20 cellular contexts compared by ENCODE assay signal in genomic region chr5:129716235-129717030, GRCh38. TPM values are rescaled to one million over a fixed set of nuclear protein-coding genes. Genes with fewer than 3 reads are reported as not detected.
"Had no signal": no experiment of that assay in that cellular context is flagged by ENCODE, and none has a peak within 500 bp of the region (broad histone marks: within the 10 kb centered on the region; RNA-seq: fewer than 3 reads in every experiment).

No MANE protein-coding gene starts in this region.

- ATAC-seq: stimulated activated naive CD8-positive, alpha-beta T cell treated with anti-CD3 and anti-CD28 coated beads, Interleukin-15, amount 100 ng/mL, for 72 hours; T-helper 17 cell; upper lobe of right lung had no signal

- H3K36me3 Mint-ChIP-seq: activated naive CD8-positive, alpha-beta T cell treated with anti-CD3 and anti-CD28 coated beads, Interleukin-2, amount 10 ng/mL, durations not matched to agents 7 days and 5 days; neural progenitor cell had no signal

- H2AFZ ChIP-seq: neural progenitor cell had no signal

- H3K27me3 ChIP-seq: dorsolateral prefrontal cortex, neural progenitor cell, ovary, sigmoid colon, testis, upper lobe of right lung had no signal

- H3K9me3 Mint-ChIP-seq: activated naive CD8-positive, alpha-beta T cell treated with anti-CD3 and anti-CD28 coated beads, Interleukin-2, amount 10 ng/mL, durations not matched to agents 7 days and 5 days; activated T-helper 1 cell treated with anti-CD3 and anti-CD28 coated beads, Interleukin-12 subunit alpha, Interleukin-12 subunit beta, Interleukin-2, Interleukin-4 antibody, amounts not matched to agents 30 ng/mL and 10 ng/mL and 1 ng/mL, durations not matched to agents 14 hours and 24 hours and 36 hours; endodermal cell; neural progenitor cell; stimulated activated naive CD8-positive, alpha-beta T cell treated with anti-CD3 and anti-CD28 coated beads, Interleukin-15, amount 100 ng/mL, for 72 hours had no signal

- H3K4me3 Mint-ChIP-seq: activated naive CD8-positive, alpha-beta T cell treated with anti-CD3 and anti-CD28 coated beads, Interleukin-2, amount 10 ng/mL, durations not matched to agents 7 days and 5 days; activated T-helper 1 cell treated with anti-CD3 and anti-CD28 coated beads, Interleukin-12 subunit alpha, Interleukin-12 subunit beta, Interleukin-2, Interleukin-4 antibody, amounts not matched to agents 30 ng/mL and 10 ng/mL and 1 ng/mL, durations not matched to agents 14 hours and 24 hours and 36 hours; endodermal cell; neural progenitor cell; stimulated activated naive CD8-positive, alpha-beta T cell treated with anti-CD3 and anti-CD28 coated beads, Interleukin-15, amount 100 ng/mL, for 72 hours; T-helper 17 cell had no signal

- H3K27ac ChIP-seq: dorsolateral prefrontal cortex, neural progenitor cell, ovary, sigmoid colon, testis, upper lobe of right lung had no signal

- H3K4me1 ChIP-seq: neural progenitor cell, sigmoid colon, testis, upper lobe of right lung had no signal

- DNase-seq: activated CD4-positive, alpha-beta T cell treated with anti-CD3 and anti-CD28 coated beads for 48 hours; activated naive CD4-positive, alpha-beta T cell; activated naive CD8-positive, alpha-beta T cell treated with anti-CD3 and anti-CD28 coated beads, Interleukin-2, amount 10 ng/mL, durations not matched to agents 7 days and 5 days; endodermal cell; foreskin melanocyte; head of caudate nucleus; ovary; sigmoid colon; stimulated activated CD4-positive, alpha-beta T cell treated with anti-CD3 and anti-CD28 coated beads, Interleukin-1b, Interleukin-23, amount 100 ng/mL, for 48 hours; stimulated activated naive CD8-positive, alpha-beta T cell treated with anti-CD3 and anti-CD28 coated beads, Interleukin-15, amount 100 ng/mL, for 72 hours; T-helper 17 cell; testis; upper lobe of right lung had no signal

- H3K27ac Mint-ChIP-seq: activated naive CD8-positive, alpha-beta T cell treated with anti-CD3 and anti-CD28 coated beads, Interleukin-2, amount 10 ng/mL, durations not matched to agents 7 days and 5 days; activated T-helper 1 cell treated with anti-CD3 and anti-CD28 coated beads, Interleukin-12 subunit alpha, Interleukin-12 subunit beta, Interleukin-2, Interleukin-4 antibody, amounts not matched to agents 30 ng/mL and 10 ng/mL and 1 ng/mL, durations not matched to agents 14 hours and 24 hours and 36 hours; endodermal cell; neural progenitor cell; T-helper 17 cell had no signal

- H3K27me3 Mint-ChIP-seq: activated naive CD8-positive, alpha-beta T cell treated with anti-CD3 and anti-CD28 coated beads, Interleukin-2, amount 10 ng/mL, durations not matched to agents 7 days and 5 days; stimulated activated naive CD8-positive, alpha-beta T cell treated with anti-CD3 and anti-CD28 coated beads, Interleukin-15, amount 100 ng/mL, for 72 hours; T-helper 17 cell had no signal

- H3K4me1 Mint-ChIP-seq: activated naive CD8-positive, alpha-beta T cell treated with anti-CD3 and anti-CD28 coated beads, Interleukin-2, amount 10 ng/mL, durations not matched to agents 7 days and 5 days; endodermal cell; stimulated activated naive CD8-positive, alpha-beta T cell treated with anti-CD3 and anti-CD28 coated beads, Interleukin-15, amount 100 ng/mL, for 72 hours; T-helper 17 cell had no signal

- H3K4me2 ChIP-seq: neural progenitor cell had no signal

- H3K9ac ChIP-seq: neural progenitor cell had no signal

- H3K9me3 ChIP-seq: ovary, sigmoid colon, testis, upper lobe of right lung had no signal

- H3K36me3 ChIP-seq: neural progenitor cell, ovary, sigmoid colon, upper lobe of right lung had no signal

- H3K4me3 ChIP-seq: dorsolateral prefrontal cortex, lung, neural progenitor cell, ovary, sigmoid colon, testis, upper lobe of right lung had no signal

RNA-seq across cellular contexts. Expression of gene MINAR2, which starts 31.5 kb away (rescaled TPM):
- total RNA-seq: activated CD8-positive, alpha-beta memory T cell treated with anti-CD3 and anti-CD28 coated beads for 36 hours; activated naive CD8-positive, alpha-beta T cell treated with anti-CD3 and anti-CD28 coated beads, Interleukin-2, amount 10 ng/mL, durations not matched to agents 7 days and 5 days; activated T-helper 1 cell treated with anti-CD3 and anti-CD28 coated beads, Interleukin-12 subunit alpha, Interleukin-12 subunit beta, Interleukin-2, Interleukin-4 antibody, amounts not matched to agents 30 ng/mL and 10 ng/mL and 1 ng/mL, durations not matched to agents 14 hours and 24 hours and 36 hours; epithelial cell of proximal tubule; pulmonary artery endothelial cell; T-helper 17 cell; testis; upper lobe of right lung had no signal
- polyA plus RNA-seq: lung, sigmoid colon had no signal
